20 cellular contexts compared by ENCODE assay signal in the genomic region with DNA sequence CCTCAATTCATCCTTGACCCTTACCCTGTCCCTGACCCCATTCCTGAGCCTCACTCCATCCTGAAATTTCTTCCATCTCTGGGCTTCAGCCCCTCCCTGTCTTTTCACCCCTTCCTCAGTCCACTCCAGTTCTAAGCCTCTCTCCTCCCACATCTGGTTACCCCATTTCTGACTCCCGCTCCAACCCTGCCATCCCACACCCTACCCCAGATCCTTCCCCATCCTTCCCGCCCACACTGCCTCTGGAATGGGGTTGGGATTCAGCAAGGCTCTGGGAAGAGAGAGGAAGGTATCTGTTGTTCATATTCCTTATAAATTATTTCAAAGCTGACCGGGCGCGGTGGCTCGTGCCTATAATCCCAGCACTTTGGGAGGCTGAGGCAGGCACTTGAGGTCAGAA.
"Had no signal": no experiment of that assay in that cellular context is flagged by ENCODE, and none has a peak within 500 bp of the region (broad histone marks: within the 10 kb centered on the region; RNA-seq: fewer than 3 reads in every experiment).

No MANE protein-coding gene starts in this region.

- H3K27ac Mint-ChIP-seq: naive thymus-derived CD4-positive, alpha-beta T cell; nephron progenitor cell; stimulated activated memory B cell treated with anti-CD40 and anti-IgM and Interleukin-4, amounts not matched to agents 10 μg/mL and 1 μg/mL and 100 μg/mL, for 72 hours; stimulated activated naive CD8-positive, alpha-beta T cell treated with anti-CD3 and anti-CD28 coated beads, Interleukin-15, Interleukin-2, amounts not matched to agents 100 ng/mL and 50 ng/mL, for 24 hours; type B pancreatic cell had no signal

- ATAC-seq: heart left ventricle; left lobe of liver; naive thymus-derived CD4-positive, alpha-beta T cell; sciatic nerve; stimulated activated memory B cell treated with anti-CD40 and anti-IgM and Interleukin-4, amounts not matched to agents 10 μg/mL and 1 μg/mL and 100 μg/mL, for 72 hours had no signal

- DNase-seq: cerebellar nuclear complex; effector memory CD4-positive, alpha-beta T cell; heart left ventricle; hippocampal formation; naive thymus-derived CD4-positive, alpha-beta T cell; nephron progenitor cell; spleen; stimulated activated CD4-positive, alpha-beta T cell treated with anti-CD3 and anti-CD28 coated beads, Interleukin-15, amount 100 ng/mL, for 24 hours; stimulated activated CD4-positive, alpha-beta T cell treated with anti-CD3 and anti-CD28 coated beads, Interleukin-1b, Interleukin-23, amount 100 ng/mL, for 48 hours; stimulated activated CD4-positive, alpha-beta T cell treated with anti-CD3 and anti-CD28 coated beads, Interleukin-4, amount 100 ng/mL, for 24 hours; thyroid gland had no signal

- H3K9me3 Mint-ChIP-seq: naive thymus-derived CD4-positive, alpha-beta T cell; nephron progenitor cell; stimulated activated memory B cell treated with anti-CD40 and anti-IgM and Interleukin-4, amounts not matched to agents 10 μg/mL and 1 μg/mL and 100 μg/mL, for 72 hours; stimulated activated naive CD8-positive, alpha-beta T cell treated with anti-CD3 and anti-CD28 coated beads, Interleukin-15, Interleukin-2, amounts not matched to agents 100 ng/mL and 50 ng/mL, for 24 hours; type B pancreatic cell had no signal

- H3K4me3 Mint-ChIP-seq: naive thymus-derived CD4-positive, alpha-beta T cell; nephron progenitor cell; stimulated activated memory B cell treated with anti-CD40 and anti-IgM and Interleukin-4, amounts not matched to agents 10 μg/mL and 1 μg/mL and 100 μg/mL, for 72 hours; stimulated activated naive CD8-positive, alpha-beta T cell treated with anti-CD3 and anti-CD28 coated beads, Interleukin-15, Interleukin-2, amounts not matched to agents 100 ng/mL and 50 ng/mL, for 24 hours; type B pancreatic cell had no signal

- H3K36me3 Mint-ChIP-seq: naive thymus-derived CD4-positive, alpha-beta T cell; stimulated activated memory B cell treated with anti-CD40 and anti-IgM and Interleukin-4, amounts not matched to agents 10 μg/mL and 1 μg/mL and 100 μg/mL, for 72 hours; type B pancreatic cell had no signal

- H3K4me1 Mint-ChIP-seq: naive thymus-derived CD4-positive, alpha-beta T cell; stimulated activated memory B cell treated with anti-CD40 and anti-IgM and Interleukin-4, amounts not matched to agents 10 μg/mL and 1 μg/mL and 100 μg/mL, for 72 hours had no signal

- H3K27ac ChIP-seq: coronary artery, heart left ventricle, neutrophil, spleen, thyroid gland had no signal

- FAIRE-seq: endometrium, frontal cortex had no signal
